13 cellular contexts compared by ENCODE assay signal in genomic region chr2:81645750-81646301, GRCh38.
"Had no signal": no experiment of that assay in that cellular context is flagged by ENCODE, and none has a peak within 500 bp of the region (broad histone marks: within the 10 kb centered on the region; RNA-seq: fewer than 3 reads in every experiment).

No MANE protein-coding gene starts in this region.

- DNase-seq: activated CD4-positive, CD25-positive, alpha-beta regulatory T cell; activated T-cell treated with anti-CD3 and anti-CD28 coated beads, Interleukin-2, amount 50 U/mL, for 1 hour; cortex of kidney; effector memory CD8-positive, alpha-beta T cell; hypothalamus; left colon; naive B cell; stimulated activated naive B cell treated with anti-CD40 and anti-IgM and Interleukin-4, amounts not matched to agents 10 μg/mL and 1 μg/mL and 100 μg/mL, for 72 hours; substantia nigra; transverse colon had no signal

- ATAC-seq: effector memory CD8-positive, alpha-beta T cell; gastroesophageal sphincter; left colon; stimulated activated naive B cell treated with anti-CD40 and anti-IgM and Interleukin-4, amounts not matched to agents 10 μg/mL and 1 μg/mL and 100 μg/mL, for 72 hours had no signal

- H3K36me3 ChIP-seq: gastroesophageal sphincter, right atrium auricular region, transverse colon had no signal

- H3K27ac ChIP-seq: epithelial cell of prostate, gastroesophageal sphincter, right atrium auricular region, transverse colon had no signal

- H3K4me3 ChIP-seq: gastroesophageal sphincter, right atrium auricular region, transverse colon had no signal

- H3K9me3 ChIP-seq: gastroesophageal sphincter, right atrium auricular region, transverse colon had no signal

- H3K4me1 ChIP-seq: gastroesophageal sphincter, right atrium auricular region, transverse colon had no signal

- H3K27me3 ChIP-seq: gastroesophageal sphincter, right atrium auricular region, transverse colon had no signal
